9 cellular contexts compared by ENCODE assay signal in genomic region chr7:76281706-76282343, GRCh38. TPM values are rescaled to one million over a fixed set of nuclear protein-coding genes. Genes with fewer than 3 reads are reported as not detected.
A peak's percentile ranks its signal among the peaks of the same experiment; 100 is the strongest.
DNase-seq lines count a peak whose midpoint lies in the region; ATAC-seq and TF ChIP-seq lines count a peak whose summit lies in the region.
"Had no signal": no experiment of that assay in that cellular context is flagged by ENCODE, and none has a peak within 500 bp of the region (broad histone marks: within the 10 kb centered on the region; RNA-seq: fewer than 3 reads in every experiment).

No MANE protein-coding gene starts in this region.

- CTCF ChIA-PET in WTC11 (lab: Charles Lee): interaction anchor here (0.6 to 5.5 kb wide), 12 partner anchors 9 to 213 kb away, joined by 4 to 35 read pairs (median 6); partner anchors contain the start of gene YWHAG

- H4K20me1 ChIP-seq in fibroblast of lung (ENCODE audit: control insufficient read depth, extremely low read depth, insufficient read depth, low read length): no peaks in the 10 kb centered on the region

- H3K36me3 ChIP-seq in ES-I3 (ENCODE audit: insufficient read depth, low read length) (no peaks in the 10 kb centered on the region), fibroblast of lung (ENCODE audit: control insufficient read depth, insufficient read depth, low read length) (no peaks in the 10 kb centered on the region), rectal smooth muscle tissue (ENCODE audit: control insufficient read depth, insufficient read depth, low read length) (no peaks in the 10 kb centered on the region)

- peaks cover 14% of the 10 kb centered on the region for H3K27me3 ChIP-seq in fibroblast of lung (ENCODE audit: control insufficient read depth, insufficient read depth, low read length)
- peaks cover 16% of the 10 kb centered on the region for H3K27me3 ChIP-seq in rectal smooth muscle tissue (ENCODE audit: control insufficient read depth, insufficient read depth, low read length)

- ATAC-seq in WTC11: peak; percentile 11

- no peaks in the 10 kb centered on the region; the same call in 1 of the 2 replicates for H3K36me3 Mint-ChIP-seq in WTC11

- H3K4me1 ChIP-seq in ES-I3 (ENCODE audit: insufficient read depth, low read length): no peaks in the 10 kb centered on the region
- H3K4me1 ChIP-seq in fibroblast of lung (ENCODE audit: control insufficient read depth, extremely low read depth, insufficient read depth, low read length): no peaks in the 10 kb centered on the region
- H3K4me1 ChIP-seq in rectal smooth muscle tissue (ENCODE audit: control insufficient read depth, insufficient read depth, low read length): no peaks in the 10 kb centered on the region

- H2AFZ ChIP-seq in fibroblast of lung (ENCODE audit: low read length): no peak overlapping the region

- H3K9me3 ChIP-seq in ES-I3 (ENCODE audit: control insufficient read depth, insufficient read depth, low read length) (no peaks in the 10 kb centered on the region), fibroblast of lung (ENCODE audit: control insufficient read depth, insufficient read depth, low read depth, low read length) (no peaks in the 10 kb centered on the region)

- H3K27ac ChIP-seq in fibroblast of lung (ENCODE audit: insufficient read depth, low read length): no peak overlapping the region
- H3K27ac ChIP-seq in rectal smooth muscle tissue (ENCODE audit: low read depth, low read length): no peak overlapping the region

- peaks cover 19% of the 10 kb centered on the region for H3K4me1 Mint-ChIP-seq in WTC11

- H3K27ac Mint-ChIP-seq in WTC11: no peak overlapping the region

- DNase-seq in WTC11 (ENCODE audit: low spot score): no peak
- DNase-seq in fibroblast of lung (ENCODE audit: low read depth in 2 of 2): no peak
- no peak for DNase-seq in CD1c-positive myeloid dendritic cell (ENCODE audit: extremely low spot score)
- DNase-seq in hypothalamus (lab: John Stamatoyannopoulos, UW): no peak
- DNase-seq in NCI-H1436 (lab: John Stamatoyannopoulos, UW): no peak
- DNase-seq in NCI-H146 (lab: John Stamatoyannopoulos, UW): no peak
- DNase-seq: NCI-H524 had no signal

- TF ChIP-seq CTCF in WTC11 (IDR thresholded peaks at IDR 0.05): no peak
- no peak for TF ChIP-seq CTCF in fibroblast of lung (conservative IDR thresholded peaks at IDR 0.05 in 1 of 2, IDR thresholded peaks at IDR 0.05 in 1 of 2; ENCODE audit: low read depth in 1 of 2, low read length in 2 of 2)

- H3K9ac ChIP-seq in ES-I3 (ENCODE audit: low read depth, low read length) (peak overlapping the region; percentile 42; the same call in 1 of the 2 replicates), fibroblast of lung (ENCODE audit: insufficient read depth, low read length) (no peak overlapping the region), rectal smooth muscle tissue (ENCODE audit: low read length) (no peak overlapping the region)

- H3K4me2 ChIP-seq in fibroblast of lung (ENCODE audit: extremely low read depth, insufficient read depth, low read length): peak overlapping the region; percentile 51

- H3K4me3 ChIP-seq in fibroblast of lung (replicated peaks in 1 of 4; ENCODE audit: control extremely low read depth in 1 of 4, insufficient read depth in 1 of 4, low read depth in 3 of 4, low read length in 4 of 4) (peak overlapping the region in 2 of 4 experiments; percentile 4 to 28), rectal smooth muscle tissue (ENCODE audit: low read length) (peak overlapping the region; percentile 29)

- no peaks in the 10 kb centered on the region for H3K9me3 Mint-ChIP-seq in WTC11

- POLR2A ChIA-PET in WTC11 (lab: Charles Lee): interaction anchor here (0.9 to 1.5 kb wide), 5 partner anchors 12 to 234 kb away, joined by 3 to 8 read pairs (median 4); partner anchors contain the start of genes HSPB1, MDH2 and STYXL1

- no peaks in the 10 kb centered on the region for H3K79me2 ChIP-seq in fibroblast of lung (ENCODE audit: control insufficient read depth, insufficient read depth, low read length)

- H3K27me3 Mint-ChIP-seq in WTC11 (ENCODE audit: low read depth): peaks cover 65% of the 10 kb centered on the region

- peak overlapping the region; percentile 83 for H3K4me3 Mint-ChIP-seq in WTC11

TF ChIP-seq in WTC11, 78 proteins besides CTCF, POLR2A, EP300 and RAD21:
- TF ChIP-seq TCF7 (CRISPR knock-in tag; IDR thresholded peaks at IDR 0.05; ENCODE audit: low read depth) (no peak), ZNF423 (CRISPR knock-in tag; IDR thresholded peaks at IDR 0.05) (0 out of 2 replicates have a peak, but pooled peaks have one; percentile 16), ZNF396 (CRISPR knock-in tag; IDR thresholded peaks at IDR 0.05; ENCODE audit: borderline replicate concordance) (no peak), CBFB (CRISPR knock-in tag; IDR thresholded peaks at IDR 0.05; ENCODE audit: low read depth) (no peak), ZBTB21 (CRISPR knock-in tag; IDR thresholded peaks at IDR 0.05; ENCODE audit: borderline replicate concordance) (no peak), TP53 (CRISPR knock-in tag; IDR thresholded peaks at IDR 0.05) (no peak)

RNA-seq across cellular contexts. Expression of gene HSPB1, which starts 20.6 kb away (rescaled TPM):
- total RNA-seq in WTC11 (2021): 202 to 299 TPM (median 285 TPM) in 3 replicates
- 36.2 and 70.0 TPM in 2 replicates for total RNA-seq in fibroblast of lung
- polyA plus RNA-seq in fibroblast of lung: 234 and 235 TPM in 2 replicates
- polyA plus RNA-seq in fibroblast of lung (2012): 950 and 998 TPM in 2 replicates
- polyA minus RNA-seq in fibroblast of lung (ENCODE audit: low replicate concordance): 199 and 349 TPM in 2 replicates
